1 cellular context compared by ENCODE assay signal in genomic region chr12:57744777-57745484, GRCh38.
TF ChIP-seq lines count a peak whose summit lies in the region.

Gene TSPAN31 (plus strand): TSS chr12:57745039. CDS start chr12:57745155, 116 bp downstream.

TF ChIP-seq in HepG2, 621 proteins besides CTCF, POLR2A, EP300 and RAD21 (continued from another document and continues in another):
- TF ChIP-seq, protein P1, sequence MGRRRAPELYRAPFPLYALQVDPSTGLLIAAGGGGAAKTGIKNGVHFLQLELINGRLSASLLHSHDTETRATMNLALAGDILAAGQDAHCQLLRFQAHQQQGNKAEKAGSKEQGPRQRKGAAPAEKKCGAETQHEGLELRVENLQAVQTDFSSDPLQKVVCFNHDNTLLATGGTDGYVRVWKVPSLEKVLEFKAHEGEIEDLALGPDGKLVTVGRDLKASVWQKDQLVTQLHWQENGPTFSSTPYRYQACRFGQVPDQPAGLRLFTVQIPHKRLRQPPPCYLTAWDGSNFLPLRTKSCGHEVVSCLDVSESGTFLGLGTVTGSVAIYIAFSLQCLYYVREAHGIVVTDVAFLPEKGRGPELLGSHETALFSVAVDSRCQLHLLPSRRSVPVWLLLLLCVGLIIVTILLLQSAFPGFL (CRISPR knock-in tag; IDR thresholded peaks at IDR 0.05): no peak
- no peak for TF ChIP-seq ZNF136 (CRISPR knock-in tag; IDR thresholded peaks at IDR 0.05; ENCODE audit: low read depth)
- TF ChIP-seq, protein P2, sequence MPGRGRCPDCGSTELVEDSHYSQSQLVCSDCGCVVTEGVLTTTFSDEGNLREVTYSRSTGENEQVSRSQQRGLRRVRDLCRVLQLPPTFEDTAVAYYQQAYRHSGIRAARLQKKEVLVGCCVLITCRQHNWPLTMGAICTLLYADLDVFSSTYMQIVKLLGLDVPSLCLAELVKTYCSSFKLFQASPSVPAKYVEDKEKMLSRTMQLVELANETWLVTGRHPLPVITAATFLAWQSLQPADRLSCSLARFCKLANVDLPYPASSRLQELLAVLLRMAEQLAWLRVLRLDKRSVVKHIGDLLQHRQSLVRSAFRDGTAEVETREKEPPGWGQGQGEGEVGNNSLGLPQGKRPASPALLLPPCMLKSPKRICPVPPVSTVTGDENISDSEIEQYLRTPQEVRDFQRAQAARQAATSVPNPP (CRISPR knock-in tag; IDR thresholded peaks at IDR 0.05): no peak
- TF ChIP-seq SCMH1 (CRISPR knock-in tag; IDR thresholded peaks at IDR 0.05; ENCODE audit: borderline replicate concordance): no peak
- TF ChIP-seq IKZF1 (IDR thresholded peaks at IDR 0.05): no peak
- no peak for TF ChIP-seq MBD4 (IDR thresholded peaks at IDR 0.05; ENCODE audit: borderline replicate concordance, low read length)
- no peak for TF ChIP-seq RELA (CRISPR knock-in tag; IDR thresholded peaks at IDR 0.05)
- TF ChIP-seq POGZ (CRISPR knock-in tag; IDR thresholded peaks at IDR 0.05): peak; percentile 31
- peak; percentile 38 for TF ChIP-seq TAF15 (IDR thresholded peaks at IDR 0.05; ENCODE audit: low read depth, low read length, poor library complexity, severe bottlenecking)
- no peak for TF ChIP-seq ZNF841 (CRISPR knock-in tag; IDR thresholded peaks at IDR 0.05; ENCODE audit: borderline replicate concordance)
- no peak for TF ChIP-seq SOX6 (IDR thresholded peaks at IDR 0.05)
- no peak for TF ChIP-seq SOX6 (CRISPR knock-in tag; IDR thresholded peaks at IDR 0.05)
- TF ChIP-seq HMG20A (CRISPR knock-in tag; IDR thresholded peaks at IDR 0.05; ENCODE audit: borderline replicate concordance): no peak
- no peak for TF ChIP-seq ZNF547 (CRISPR knock-in tag; IDR thresholded peaks at IDR 0.05)
- no peak for TF ChIP-seq ZNF382 (CRISPR knock-in tag; IDR thresholded peaks at IDR 0.05; ENCODE audit: borderline replicate concordance)
- TF ChIP-seq JUNB (CRISPR knock-in tag; IDR thresholded peaks at IDR 0.05; ENCODE audit: borderline replicate concordance): no peak
- TF ChIP-seq SRF (IDR thresholded peaks at IDR 0.05; ENCODE audit: low read depth, low read length): no peak
- peak; percentile 98 for TF ChIP-seq ATF7 (IDR thresholded peaks at IDR 0.05)
- 0 out of 2 replicates have a peak, but pooled peaks have one; percentile 19 for TF ChIP-seq ATF7 (CRISPR knock-in tag; IDR thresholded peaks at IDR 0.05)
- TF ChIP-seq TMF1 (CRISPR knock-in tag; IDR thresholded peaks at IDR 0.05; ENCODE audit: low read depth): no peak; the same call in 1 of the 2 replicates
- no peak for TF ChIP-seq REL (CRISPR knock-in tag; conservative IDR thresholded peaks at IDR 0.05)
- TF ChIP-seq ZNF432 (CRISPR knock-in tag; IDR thresholded peaks at IDR 0.05; ENCODE audit: borderline replicate concordance): no peak
- TF ChIP-seq RBFOX2 (IDR thresholded peaks at IDR 0.05; ENCODE audit: low read depth, low read length): peak; percentile 19; the same call in 1 of the 2 replicates
- no peak for TF ChIP-seq ZNF12 (CRISPR knock-in tag; IDR thresholded peaks at IDR 0.05)
- TF ChIP-seq, protein P3, sequence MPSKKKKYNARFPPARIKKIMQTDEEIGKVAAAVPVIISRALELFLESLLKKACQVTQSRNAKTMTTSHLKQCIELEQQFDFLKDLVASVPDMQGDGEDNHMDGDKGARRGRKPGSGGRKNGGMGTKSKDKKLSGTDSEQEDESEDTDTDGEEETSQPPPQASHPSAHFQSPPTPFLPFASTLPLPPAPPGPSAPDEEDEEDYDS (CRISPR knock-in tag; IDR thresholded peaks at IDR 0.05): peak; percentile 82
- TF ChIP-seq HNRNPH1 (optimal IDR thresholded peaks at IDR 0.05; ENCODE audit: low read depth, low read length): peak; percentile 6
- no peak for TF ChIP-seq ZNF274 (CRISPR knock-in tag; IDR thresholded peaks at IDR 0.05)
- TF ChIP-seq ZNF644 (CRISPR knock-in tag; IDR thresholded peaks at IDR 0.05; ENCODE audit: low read depth): no peak
- TF ChIP-seq YEATS2 (CRISPR knock-in tag; IDR thresholded peaks at IDR 0.05; ENCODE audit: borderline replicate concordance): peak; percentile 55; the same call in 1 of the 2 replicates
- TF ChIP-seq, protein P4, sequence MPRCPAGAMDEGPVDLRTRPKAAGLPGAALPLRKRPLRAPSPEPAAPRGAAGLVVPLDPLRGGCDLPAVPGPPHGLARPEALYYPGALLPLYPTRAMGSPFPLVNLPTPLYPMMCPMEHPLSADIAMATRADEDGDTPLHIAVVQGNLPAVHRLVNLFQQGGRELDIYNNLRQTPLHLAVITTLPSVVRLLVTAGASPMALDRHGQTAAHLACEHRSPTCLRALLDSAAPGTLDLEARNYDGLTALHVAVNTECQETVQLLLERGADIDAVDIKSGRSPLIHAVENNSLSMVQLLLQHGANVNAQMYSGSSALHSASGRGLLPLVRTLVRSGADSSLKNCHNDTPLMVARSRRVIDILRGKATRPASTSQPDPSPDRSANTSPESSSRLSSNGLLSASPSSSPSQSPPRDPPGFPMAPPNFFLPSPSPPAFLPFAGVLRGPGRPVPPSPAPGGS (CRISPR knock-in tag; IDR thresholded peaks at IDR 0.05): no peak
- TF ChIP-seq, protein P5, sequence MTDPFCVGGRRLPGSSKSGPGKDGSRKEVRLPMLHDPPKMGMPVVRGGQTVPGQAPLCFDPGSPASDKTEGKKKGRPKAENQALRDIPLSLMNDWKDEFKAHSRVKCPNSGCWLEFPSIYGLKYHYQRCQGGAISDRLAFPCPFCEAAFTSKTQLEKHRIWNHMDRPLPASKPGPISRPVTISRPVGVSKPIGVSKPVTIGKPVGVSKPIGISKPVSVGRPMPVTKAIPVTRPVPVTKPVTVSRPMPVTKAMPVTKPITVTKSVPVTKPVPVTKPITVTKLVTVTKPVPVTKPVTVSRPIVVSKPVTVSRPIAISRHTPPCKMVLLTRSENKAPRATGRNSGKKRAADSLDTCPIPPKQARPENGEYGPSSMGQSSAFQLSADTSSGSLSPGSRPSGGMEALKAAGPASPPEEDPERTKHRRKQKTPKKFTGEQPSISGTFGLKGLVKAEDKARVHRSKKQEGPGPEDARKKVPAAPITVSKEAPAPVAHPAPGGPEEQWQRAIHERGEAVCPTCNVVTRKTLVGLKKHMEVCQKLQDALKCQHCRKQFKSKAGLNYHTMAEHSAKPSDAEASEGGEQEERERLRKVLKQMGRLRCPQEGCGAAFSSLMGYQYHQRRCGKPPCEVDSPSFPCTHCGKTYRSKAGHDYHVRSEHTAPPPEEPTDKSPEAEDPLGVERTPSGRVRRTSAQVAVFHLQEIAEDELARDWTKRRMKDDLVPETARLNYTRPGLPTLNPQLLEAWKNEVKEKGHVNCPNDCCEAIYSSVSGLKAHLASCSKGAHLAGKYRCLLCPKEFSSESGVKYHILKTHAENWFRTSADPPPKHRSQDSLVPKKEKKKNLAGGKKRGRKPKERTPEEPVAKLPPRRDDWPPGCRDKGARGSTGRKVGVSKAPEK (CRISPR knock-in tag; IDR thresholded peaks at IDR 0.05; ENCODE audit: borderline replicate concordance): no peak
- no peak for TF ChIP-seq TGIF2 (CRISPR knock-in tag; IDR thresholded peaks at IDR 0.05)
- peak; percentile 64; the same call in 1 of the 2 replicates for TF ChIP-seq ZFY (CRISPR knock-in tag; IDR thresholded peaks at IDR 0.05)
- no peak for TF ChIP-seq ZNF362 (CRISPR knock-in tag; IDR thresholded peaks at IDR 0.05; ENCODE audit: borderline replicate concordance)
- TF ChIP-seq ZFYVE20 (CRISPR knock-in tag; IDR thresholded peaks at IDR 0.05; ENCODE audit: borderline replicate concordance, low read depth): no peak
- TF ChIP-seq MTA1 (CRISPR knock-in tag; IDR thresholded peaks at IDR 0.05; ENCODE audit: borderline replicate concordance): no peak
- no peak for TF ChIP-seq CC2D1A (CRISPR knock-in tag; IDR thresholded peaks at IDR 0.05)
- peak; percentile 32; the same call in 1 of the 2 replicates for TF ChIP-seq DMAP1 (CRISPR knock-in tag; IDR thresholded peaks at IDR 0.05)
- no peak for TF ChIP-seq TBX3 (IDR thresholded peaks at IDR 0.05; ENCODE audit: borderline replicate concordance)
- no peak for TF ChIP-seq ZNF383 (CRISPR knock-in tag; IDR thresholded peaks at IDR 0.05; ENCODE audit: borderline replicate concordance)
- no peak for TF ChIP-seq ZNF567 (CRISPR knock-in tag; IDR thresholded peaks at IDR 0.05; ENCODE audit: borderline replicate concordance)
- TF ChIP-seq ZNF44 (CRISPR knock-in tag; IDR thresholded peaks at IDR 0.05): no peak
- TF ChIP-seq TOE1 (CRISPR knock-in tag; IDR thresholded peaks at IDR 0.05): no peak
- TF ChIP-seq ZNF230 (CRISPR knock-in tag; IDR thresholded peaks at IDR 0.05): no peak
- no peak; the same call in 1 of the 2 replicates for TF ChIP-seq MIER3 (CRISPR knock-in tag; IDR thresholded peaks at IDR 0.05; ENCODE audit: borderline replicate concordance)
- TF ChIP-seq ZNF121 (CRISPR knock-in tag; IDR thresholded peaks at IDR 0.05): no peak
- TF ChIP-seq, protein P6, sequence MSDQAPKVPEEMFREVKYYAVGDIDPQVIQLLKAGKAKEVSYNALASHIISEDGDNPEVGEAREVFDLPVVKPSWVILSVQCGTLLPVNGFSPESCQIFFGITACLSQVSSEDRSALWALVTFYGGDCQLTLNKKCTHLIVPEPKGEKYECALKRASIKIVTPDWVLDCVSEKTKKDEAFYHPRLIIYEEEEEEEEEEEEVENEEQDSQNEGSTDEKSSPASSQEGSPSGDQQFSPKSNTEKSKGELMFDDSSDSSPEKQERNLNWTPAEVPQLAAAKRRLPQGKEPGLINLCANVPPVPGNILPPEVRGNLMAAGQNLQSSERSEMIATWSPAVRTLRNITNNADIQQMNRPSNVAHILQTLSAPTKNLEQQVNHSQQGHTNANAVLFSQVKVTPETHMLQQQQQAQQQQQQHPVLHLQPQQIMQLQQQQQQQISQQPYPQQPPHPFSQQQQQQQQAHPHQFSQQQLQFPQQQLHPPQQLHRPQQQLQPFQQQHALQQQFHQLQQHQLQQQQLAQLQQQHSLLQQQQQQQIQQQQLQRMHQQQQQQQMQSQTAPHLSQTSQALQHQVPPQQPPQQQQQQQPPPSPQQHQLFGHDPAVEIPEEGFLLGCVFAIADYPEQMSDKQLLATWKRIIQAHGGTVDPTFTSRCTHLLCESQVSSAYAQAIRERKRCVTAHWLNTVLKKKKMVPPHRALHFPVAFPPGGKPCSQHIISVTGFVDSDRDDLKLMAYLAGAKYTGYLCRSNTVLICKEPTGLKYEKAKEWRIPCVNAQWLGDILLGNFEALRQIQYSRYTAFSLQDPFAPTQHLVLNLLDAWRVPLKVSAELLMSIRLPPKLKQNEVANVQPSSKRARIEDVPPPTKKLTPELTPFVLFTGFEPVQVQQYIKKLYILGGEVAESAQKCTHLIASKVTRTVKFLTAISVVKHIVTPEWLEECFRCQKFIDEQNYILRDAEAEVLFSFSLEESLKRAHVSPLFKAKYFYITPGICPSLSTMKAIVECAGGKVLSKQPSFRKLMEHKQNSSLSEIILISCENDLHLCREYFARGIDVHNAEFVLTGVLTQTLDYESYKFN (CRISPR knock-in tag; conservative IDR thresholded peaks at IDR 0.05): no peak; the same call in 1 of the 2 replicates
- TF ChIP-seq, protein P7, sequence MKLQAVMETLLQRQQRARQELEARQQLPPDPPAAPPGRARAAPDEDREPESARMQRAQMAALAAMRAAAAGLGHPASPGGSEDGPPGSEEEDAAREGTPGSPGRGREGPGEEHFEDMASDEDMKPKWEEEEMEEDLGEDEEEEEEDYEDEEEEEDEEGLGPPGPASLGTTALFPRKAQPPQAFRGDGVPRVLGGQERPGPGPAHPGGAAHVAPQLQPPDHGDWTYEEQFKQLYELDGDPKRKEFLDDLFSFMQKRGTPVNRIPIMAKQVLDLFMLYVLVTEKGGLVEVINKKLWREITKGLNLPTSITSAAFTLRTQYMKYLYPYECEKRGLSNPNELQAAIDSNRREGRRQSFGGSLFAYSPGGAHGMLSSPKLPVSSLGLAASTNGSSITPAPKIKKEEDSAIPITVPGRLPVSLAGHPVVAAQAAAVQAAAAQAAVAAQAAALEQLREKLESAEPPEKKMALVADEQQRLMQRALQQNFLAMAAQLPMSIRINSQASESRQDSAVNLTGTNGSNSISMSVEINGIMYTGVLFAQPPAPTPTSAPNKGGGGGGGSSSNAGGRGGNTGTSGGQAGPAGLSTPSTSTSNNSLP (IDR thresholded peaks at IDR 0.05; ENCODE audit: low read depth, low read length): no peak
- no peak for TF ChIP-seq GRHL1 (CRISPR knock-in tag; conservative IDR thresholded peaks at IDR 0.05)
- no peak for TF ChIP-seq PAX8 (CRISPR knock-in tag; IDR thresholded peaks at IDR 0.05; ENCODE audit: borderline replicate concordance)
